ENCODE assay signal across 9 cellular contexts in the genomic region with DNA sequence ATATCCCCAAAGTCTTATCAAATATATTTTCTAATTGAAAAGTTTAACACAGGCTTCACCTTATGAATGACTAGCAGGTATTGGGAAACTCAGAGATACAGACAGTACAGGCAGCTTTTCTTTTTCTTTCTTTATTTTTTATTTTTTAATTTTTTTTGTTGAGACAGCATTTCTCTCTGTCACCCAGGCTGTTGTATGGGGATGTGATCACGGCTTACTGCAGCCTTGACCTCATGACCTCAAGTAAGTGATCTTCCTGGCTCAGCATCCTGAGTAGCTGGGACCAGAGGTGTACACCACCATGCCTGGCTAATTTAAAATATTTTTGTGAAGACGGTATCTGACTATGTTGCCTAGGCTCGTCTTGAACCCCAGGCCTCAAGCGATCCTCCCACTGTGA.
"Had no signal": no experiment of that assay in that cellular context is flagged by ENCODE, and none has a peak within 500 bp of the region (broad histone marks: within the 10 kb centered on the region; RNA-seq: fewer than 3 reads in every experiment).

No MANE protein-coding gene starts in this region.

- ATAC-seq: HCT116 had no signal

- H3K9ac ChIP-seq: GM23248 had no signal

- H2AFZ ChIP-seq: GM23248 had no signal

- H3K27ac Mint-ChIP-seq: HFFc6, IgD-negative memory B cell had no signal

- FAIRE-seq: HTR-8/SVneo had no signal

- H3K36me3 ChIP-seq: HAP-1 had no signal

- H3K27ac ChIP-seq: GM23248 had no signal

- H3K4me3 Mint-ChIP-seq: HFFc6, IgD-negative memory B cell had no signal

- H3K27me3 Mint-ChIP-seq: IgD-negative memory B cell had no signal

- H3K9me3 Mint-ChIP-seq: HFFc6, IgD-negative memory B cell had no signal

- H3K4me1 ChIP-seq: HAP-1 had no signal

- H3K36me3 Mint-ChIP-seq: IgD-negative memory B cell had no signal

- H3K9me3 ChIP-seq: HAP-1 had no signal

- H3K4me3 ChIP-seq: GM23248, HAP-1 had no signal

- DNase-seq: GM23248, GOT3, H7, HFFc6, KG1 had no signal
